In genomic region chr7:66630529-66630928, GRCh38 we compare ENCODE assay signal across 12 cellular contexts. TPM values are rescaled to one million over a fixed set of nuclear protein-coding genes. Genes with fewer than 3 reads are reported as not detected.
A peak's percentile ranks its signal among the peaks of the same experiment; 100 is the strongest.
DNase-seq lines count a peak whose midpoint lies in the region; ATAC-seq and TF ChIP-seq lines count a peak whose summit lies in the region.
"Had no signal": no experiment of that assay in that cellular context is flagged by ENCODE, and none has a peak within 500 bp of the region (broad histone marks: within the 10 kb centered on the region; RNA-seq: fewer than 3 reads in every experiment).

No MANE protein-coding gene starts in this region.

- peaks cover 6% of the 10 kb centered on the region for H3K27me3 Mint-ChIP-seq in dendritic cell treated with granulocyte-macrophage colony-stimulating factor and Interleukin-4, amounts not matched to agents 40 ng/mL and 50 ng/mL, for 4 days

- no peaks in the 10 kb centered on the region for H3K9me3 Mint-ChIP-seq in dendritic cell treated with granulocyte-macrophage colony-stimulating factor and Interleukin-4, amounts not matched to agents 40 ng/mL and 50 ng/mL, for 4 days
- H3K9me3 Mint-ChIP-seq in stimulated activated effector memory CD8-positive, alpha-beta T cell treated with anti-CD3 and anti-CD28 coated beads, Interleukin-12 subunit alpha, Interleukin-12 subunit beta, amount 100 ng/mL, for 72 hours = no peaks in the 10 kb centered on the region

- H3K27ac Mint-ChIP-seq in dendritic cell treated with granulocyte-macrophage colony-stimulating factor and Interleukin-4, amounts not matched to agents 40 ng/mL and 50 ng/mL, for 4 days = peak overlapping the region; percentile 98
- H3K27ac Mint-ChIP-seq in stimulated activated effector memory CD8-positive, alpha-beta T cell treated with anti-CD3 and anti-CD28 coated beads, Interleukin-12 subunit alpha, Interleukin-12 subunit beta, amount 100 ng/mL, for 72 hours = peak overlapping the region; percentile 92

- H3K79me2 ChIP-seq in SK-N-SH (ENCODE audit: insufficient read depth) = peaks cover 36% of the 10 kb centered on the region

- no peaks in the 10 kb centered on the region for H4K20me1 ChIP-seq in SK-N-SH (ENCODE audit: insufficient read depth)

- 98% methylated on average over 2 of the region's 2 CpGs for WGBS in SK-N-SH (ENCODE audit: low lambda C conversion rate)

- H3K9me3 ChIP-seq in SK-N-SH (no peaks in the 10 kb centered on the region), uterus (no peaks in the 10 kb centered on the region)
- H3K9me3 ChIP-seq: adrenal gland had no signal

- no peak overlapping the region for H3K9ac ChIP-seq in SK-N-SH

- peak overlapping the region; percentile 71 for H3K4me3 Mint-ChIP-seq in dendritic cell treated with granulocyte-macrophage colony-stimulating factor and Interleukin-4, amounts not matched to agents 40 ng/mL and 50 ng/mL, for 4 days
- peak overlapping the region; percentile 61 for H3K4me3 Mint-ChIP-seq in stimulated activated effector memory CD8-positive, alpha-beta T cell treated with anti-CD3 and anti-CD28 coated beads, Interleukin-12 subunit alpha, Interleukin-12 subunit beta, amount 100 ng/mL, for 72 hours

- H3K9me2 ChIP-seq in SK-N-SH = no peaks in the 10 kb centered on the region

- TF ChIP-seq POLR2A in uterus (IDR thresholded peaks at IDR 0.05) = no peak

- H3K4me3 ChIP-seq in SK-N-SH (ENCODE audit: low read depth in 2 of 2, low read length in 1 of 2) = 0 out of 4 replicates have a peak overlapping the region, but pooled peaks of 1 of the 2 experiments have one; percentile 73
- H3K4me3 ChIP-seq in uterus = no peak overlapping the region
- H3K4me3 ChIP-seq: hepatocyte had no signal

- intact Hi-C loops in dendritic cell treated with granulocyte-macrophage colony-stimulating factor and Interleukin-4, amounts not matched to agents 40 ng/mL and 50 ng/mL, for 4 days (cut with micrococcal nuclease) = no loop called here
- intact Hi-C loops in uterus (cut with DNase I; ENCODE audit: low total_unique reads) = no loop called here

- DNase-seq in SK-N-SH (no peak), RPMI7951 (ENCODE audit: low read depth) (peak; percentile 16), uterus (no peak), NCI-H1048 (lab: John Stamatoyannopoulos, UW) (no peak)
- no peak for DNase-seq in stimulated activated effector memory CD8-positive, alpha-beta T cell treated with anti-CD3 and anti-CD28 coated beads, Interleukin-12 subunit alpha, Interleukin-12 subunit beta, amount 100 ng/mL, for 72 hours (ENCODE audit: low spot score in 2 of 2)
- DNase-seq: adrenal gland, NCI-H1417, retina had no signal

- H3F3A ChIP-seq in SK-N-SH (replicated peaks; ENCODE audit: insufficient read depth) = peaks cover 27% of the 10 kb centered on the region

- H3K4me2 ChIP-seq in SK-N-SH = peak overlapping the region; percentile 95; the same call in 1 of the 2 replicates

- TF ChIP-seq RAD21 in SK-N-SH (IDR thresholded peaks at IDR 0.05; ENCODE audit: low read length) = no peak

- H3K27me3 ChIP-seq in SK-N-SH (ENCODE audit: insufficient read depth) = no peaks in the 10 kb centered on the region
- H3K27me3 ChIP-seq in uterus = no peaks in the 10 kb centered on the region
- H3K27me3 ChIP-seq: adrenal gland, hepatocyte had no signal

- TF ChIP-seq EP300 in SK-N-SH (IDR thresholded peaks at IDR 0.05; ENCODE audit: borderline replicate concordance in 1 of 2, low read depth in 1 of 2, low read length in 1 of 2) = no peak

- peaks cover 0 to 15% of the 10 kb centered on the region in 2 experiments; a peak in 1 of 4 replicates for H3K4me1 ChIP-seq in SK-N-SH (ENCODE audit: control insufficient read depth in 1 of 2, insufficient read depth in 2 of 2, low read depth in 1 of 2, low read length in 1 of 2)
- peaks cover 0 to 11% of the 10 kb centered on the region in 2 donors for H3K4me1 ChIP-seq in uterus

- H2AFZ ChIP-seq in SK-N-SH (ENCODE audit: low read depth) = no peak overlapping the region
- H2AFZ ChIP-seq: hepatocyte had no signal

- TF ChIP-seq CTCF in SK-N-SH (IDR thresholded peaks at IDR 0.05) (no peak), uterus (IDR thresholded peaks at IDR 0.05) (no peak)

- H3K36me3 ChIP-seq in SK-N-SH (replicated peaks in 1 of 2; ENCODE audit: control insufficient read depth in 1 of 2, insufficient read depth in 2 of 2, low read length in 1 of 2) = peaks cover 10 to 14% of the 10 kb centered on the region in 2 experiments
- no peaks in the 10 kb centered on the region for H3K36me3 ChIP-seq in uterus

- H3K4me1 Mint-ChIP-seq in dendritic cell treated with granulocyte-macrophage colony-stimulating factor and Interleukin-4, amounts not matched to agents 40 ng/mL and 50 ng/mL, for 4 days (ENCODE audit: low read depth) = peaks cover 63% of the 10 kb centered on the region
- peaks cover 57% of the 10 kb centered on the region for H3K4me1 Mint-ChIP-seq in stimulated activated effector memory CD8-positive, alpha-beta T cell treated with anti-CD3 and anti-CD28 coated beads, Interleukin-12 subunit alpha, Interleukin-12 subunit beta, amount 100 ng/mL, for 72 hours

- ATAC-seq in SK-N-SH treated with all-trans-retinoic acid at 6 μM for 48 hours (no peak), GM21423 (IDR thresholded peaks at IDR 0.05; ENCODE audit: unreplicated experiment) (no peak)
- ATAC-seq in stimulated activated effector memory CD8-positive, alpha-beta T cell treated with anti-CD3 and anti-CD28 coated beads, Interleukin-12 subunit alpha, Interleukin-12 subunit beta, amount 100 ng/mL, for 72 hours = no peak

- POLR2A ChIA-PET in SK-N-SH (lab: Yijun Ruan, JAX) = no interaction called here

- H3K27ac ChIP-seq in SK-N-SH (ENCODE audit: low read depth in 2 of 2, low read length in 1 of 2) (no peak overlapping the region), uterus (peak overlapping the region in 1 of 2 donors; percentile 99)
- H3K27ac ChIP-seq: hepatocyte had no signal

- CTCF ChIA-PET in SK-N-SH (lab: Yijun Ruan, JAX) = interaction anchor here (1.2 to 2.3 kb wide), 2 partner anchors 12 to 73 kb away, joined by 3 to 10 read pairs; no protein-coding TSS in a partner anchor

- peaks cover 45% of the 10 kb centered on the region for H3K36me3 Mint-ChIP-seq in dendritic cell treated with granulocyte-macrophage colony-stimulating factor and Interleukin-4, amounts not matched to agents 40 ng/mL and 50 ng/mL, for 4 days (ENCODE audit: low read depth)
- H3K36me3 Mint-ChIP-seq in stimulated activated effector memory CD8-positive, alpha-beta T cell treated with anti-CD3 and anti-CD28 coated beads, Interleukin-12 subunit alpha, Interleukin-12 subunit beta, amount 100 ng/mL, for 72 hours = peaks cover 29% of the 10 kb centered on the region

TF ChIP-seq in SK-N-SH, 30 proteins besides CTCF, POLR2A, EP300 and RAD21 (continues in another document):
- TF ChIP-seq TEAD4 (IDR thresholded peaks at IDR 0.05; ENCODE audit: borderline replicate concordance, insufficient read depth) (no peak), MAX (IDR thresholded peaks at IDR 0.05; ENCODE audit: low read depth) (no peak), FOXM1 (IDR thresholded peaks at IDR 0.05; ENCODE audit: low read depth) (no peak), SIN3A (IDR thresholded peaks at IDR 0.05; ENCODE audit: borderline replicate concordance, low read depth, low read length) (no peak), NRF1 (IDR thresholded peaks at IDR 0.05; ENCODE audit: low read depth, low read length) (no peak), GATA2 (CRISPR knock-in tag; IDR thresholded peaks at IDR 0.05) (no peak), CHD2 (IDR thresholded peaks at IDR 0.05; ENCODE audit: low read length, partially characterized antibody) (no peak), TCF12 (IDR thresholded peaks at IDR 0.05) (no peak), PBX3 (IDR thresholded peaks at IDR 0.05) (no peak)

TF ChIP-seq in SK-N-SH treated with all-trans-retinoic acid at 6 μM for 48 hours, 23 proteins besides CTCF, POLR2A, EP300 and RAD21 (continues in another document):
- TF ChIP-seq PATZ1 (CRISPR knock-in tag; IDR thresholded peaks at IDR 0.05; ENCODE audit: borderline replicate concordance) (no peak), TCF4 (CRISPR knock-in tag; IDR thresholded peaks at IDR 0.05; ENCODE audit: borderline replicate concordance) (no peak), ZC3H10 (CRISPR knock-in tag; IDR thresholded peaks at IDR 0.05) (no peak), ARNTL (CRISPR knock-in tag; IDR thresholded peaks at IDR 0.05; ENCODE audit: borderline replicate concordance, low read depth) (no peak), POU6F1 (CRISPR knock-in tag; IDR thresholded peaks at IDR 0.05; ENCODE audit: borderline replicate concordance, low read depth) (no peak), ZFP3 (CRISPR knock-in tag; IDR thresholded peaks at IDR 0.05) (no peak), GLIS3 (CRISPR knock-in tag; IDR thresholded peaks at IDR 0.05) (no peak), ISL1 (CRISPR knock-in tag; IDR thresholded peaks at IDR 0.05) (no peak)

RNA-seq across cellular contexts. Expression of gene KCTD7, which starts 1.8 kb away (rescaled TPM):
- 19.5 and 27.4 TPM in 2 replicates for polyA plus RNA-seq in SK-N-SH (2012; rRNA removed)
- 9.2 and 11.0 TPM in 2 replicates for polyA plus RNA-seq in SK-N-SH (2012; cell fraction: cytosol; rRNA removed)
- polyA plus RNA-seq in SK-N-SH (2012; cell fraction: nucleus; rRNA removed) = 71.9 and 88.4 TPM in 2 replicates
- 7.2 and 7.9 TPM in 2 replicates for total RNA-seq in RPMI7951 (2014; rRNA removed; shearing (Covaris generic))
- total RNA-seq in uterus = 10 to 100 TPM in 3 of 4 donors, 1 to 10 TPM in 1; 8.7 to 23.5 (median 17.8) TPM
